In genomic region chr2:240478346-240479110, GRCh38 we compare ENCODE assay signal across 2 cellular contexts.
TF ChIP-seq lines count a peak whose summit lies in the region.

No MANE protein-coding gene starts in this region.

TF ChIP-seq in SK-N-SH, 30 proteins besides CTCF, POLR2A, EP300 and RAD21:
- no peak for TF ChIP-seq RFX5 (IDR thresholded peaks at IDR 0.05; ENCODE audit: low read length)
- TF ChIP-seq REST (IDR thresholded peaks at IDR 0.05; ENCODE audit: low read depth, low read length): no peak
- TF ChIP-seq JUND (IDR thresholded peaks at IDR 0.05): no peak
- no peak for TF ChIP-seq NRF1 (IDR thresholded peaks at IDR 0.05; ENCODE audit: low read depth, low read length)
- TF ChIP-seq, protein P1, sequence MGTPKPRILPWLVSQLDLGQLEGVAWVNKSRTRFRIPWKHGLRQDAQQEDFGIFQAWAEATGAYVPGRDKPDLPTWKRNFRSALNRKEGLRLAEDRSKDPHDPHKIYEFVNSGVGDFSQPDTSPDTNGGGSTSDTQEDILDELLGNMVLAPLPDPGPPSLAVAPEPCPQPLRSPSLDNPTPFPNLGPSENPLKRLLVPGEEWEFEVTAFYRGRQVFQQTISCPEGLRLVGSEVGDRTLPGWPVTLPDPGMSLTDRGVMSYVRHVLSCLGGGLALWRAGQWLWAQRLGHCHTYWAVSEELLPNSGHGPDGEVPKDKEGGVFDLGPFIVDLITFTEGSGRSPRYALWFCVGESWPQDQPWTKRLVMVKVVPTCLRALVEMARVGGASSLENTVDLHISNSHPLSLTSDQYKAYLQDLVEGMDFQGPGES (IDR thresholded peaks at IDR 0.05; ENCODE audit: low read depth, low read length): no peak
- no peak for TF ChIP-seq CHD2 (IDR thresholded peaks at IDR 0.05; ENCODE audit: low read length, partially characterized antibody)
- TF ChIP-seq POLR2AphosphoS5 (IDR thresholded peaks at IDR 0.05; ENCODE audit: low read depth, low read length): no peak
- TF ChIP-seq ELF1 (IDR thresholded peaks at IDR 0.05): no peak
- TF ChIP-seq TAF1 (IDR thresholded peaks at IDR 0.05; ENCODE audit: borderline replicate concordance, low read depth, low read length): no peak
- no peak for TF ChIP-seq YY1 (IDR thresholded peaks at IDR 0.05; ENCODE audit: low read depth)
- TF ChIP-seq RCOR1 (IDR thresholded peaks at IDR 0.05; ENCODE audit: low read length): no peak
- no peak for TF ChIP-seq GABPA (IDR thresholded peaks at IDR 0.05; ENCODE audit: low read depth)
- no peak for TF ChIP-seq RXRA (IDR thresholded peaks at IDR 0.05; ENCODE audit: borderline replicate concordance, low read depth)
- no peak for TF ChIP-seq TEAD4 (IDR thresholded peaks at IDR 0.05; ENCODE audit: borderline replicate concordance, insufficient read depth)
- TF ChIP-seq FOXM1 (IDR thresholded peaks at IDR 0.05; ENCODE audit: low read depth): no peak
- no peak for TF ChIP-seq MEF2A (IDR thresholded peaks at IDR 0.05; ENCODE audit: borderline replicate concordance, low read depth)

TF ChIP-seq in SK-N-SH treated with all-trans-retinoic acid at 6 μM for 48 hours, 23 proteins besides CTCF, POLR2A, EP300 and RAD21:
- no peak for TF ChIP-seq GLIS3 (CRISPR knock-in tag; IDR thresholded peaks at IDR 0.05)
- TF ChIP-seq ARNTL (CRISPR knock-in tag; IDR thresholded peaks at IDR 0.05; ENCODE audit: borderline replicate concordance, low read depth): no peak
- TF ChIP-seq SNAI2 (CRISPR knock-in tag; IDR thresholded peaks at IDR 0.05): no peak
- TF ChIP-seq BACH2 (CRISPR knock-in tag; IDR thresholded peaks at IDR 0.05; ENCODE audit: borderline replicate concordance): no peak
- TF ChIP-seq ZC3H10 (CRISPR knock-in tag; IDR thresholded peaks at IDR 0.05): no peak
- TF ChIP-seq ESRRG (CRISPR knock-in tag; IDR thresholded peaks at IDR 0.05): no peak
- TF ChIP-seq ZNF8 (CRISPR knock-in tag; IDR thresholded peaks at IDR 0.05): no peak
- TF ChIP-seq ZNF70 (CRISPR knock-in tag; IDR thresholded peaks at IDR 0.05): no peak
- TF ChIP-seq PPARA (CRISPR knock-in tag; IDR thresholded peaks at IDR 0.05; ENCODE audit: borderline replicate concordance): no peak
- TF ChIP-seq, protein P2, sequence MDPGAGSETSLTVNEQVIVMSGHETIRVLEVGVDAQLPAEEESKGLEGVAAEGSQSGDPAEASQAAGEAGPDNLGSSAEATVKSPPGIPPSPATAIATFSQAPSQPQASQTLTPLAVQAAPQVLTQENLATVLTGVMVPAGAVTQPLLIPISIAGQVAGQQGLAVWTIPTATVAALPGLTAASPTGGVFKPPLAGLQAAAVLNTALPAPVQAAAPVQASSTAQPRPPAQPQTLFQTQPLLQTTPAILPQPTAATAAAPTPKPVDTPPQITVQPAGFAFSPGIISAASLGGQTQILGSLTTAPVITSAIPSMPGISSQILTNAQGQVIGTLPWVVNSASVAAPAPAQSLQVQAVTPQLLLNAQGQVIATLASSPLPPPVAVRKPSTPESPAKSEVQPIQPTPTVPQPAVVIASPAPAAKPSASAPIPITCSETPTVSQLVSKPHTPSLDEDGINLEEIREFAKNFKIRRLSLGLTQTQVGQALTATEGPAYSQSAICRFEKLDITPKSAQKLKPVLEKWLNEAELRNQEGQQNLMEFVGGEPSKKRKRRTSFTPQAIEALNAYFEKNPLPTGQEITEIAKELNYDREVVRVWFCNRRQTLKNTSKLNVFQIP (CRISPR knock-in tag; IDR thresholded peaks at IDR 0.05; ENCODE audit: borderline replicate concordance, low read depth): no peak
- TF ChIP-seq ISL1 (CRISPR knock-in tag; IDR thresholded peaks at IDR 0.05): no peak
- TF ChIP-seq CSRNP3 (CRISPR knock-in tag; IDR thresholded peaks at IDR 0.05): no peak
- TF ChIP-seq, protein P3, sequence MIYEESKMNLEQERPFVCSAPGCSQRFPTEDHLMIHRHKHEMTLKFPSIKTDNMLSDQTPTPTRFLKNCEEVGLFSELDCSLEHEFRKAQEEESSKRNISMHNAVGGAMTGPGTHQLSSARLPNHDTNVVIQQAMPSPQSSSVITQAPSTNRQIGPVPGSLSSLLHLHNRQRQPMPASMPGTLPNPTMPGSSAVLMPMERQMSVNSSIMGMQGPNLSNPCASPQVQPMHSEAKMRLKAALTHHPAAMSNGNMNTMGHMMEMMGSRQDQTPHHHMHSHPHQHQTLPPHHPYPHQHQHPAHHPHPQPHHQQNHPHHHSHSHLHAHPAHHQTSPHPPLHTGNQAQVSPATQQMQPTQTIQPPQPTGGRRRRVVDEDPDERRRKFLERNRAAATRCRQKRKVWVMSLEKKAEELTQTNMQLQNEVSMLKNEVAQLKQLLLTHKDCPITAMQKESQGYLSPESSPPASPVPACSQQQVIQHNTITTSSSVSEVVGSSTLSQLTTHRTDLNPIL (CRISPR knock-in tag; IDR thresholded peaks at IDR 0.05; ENCODE audit: low read depth): no peak
- TF ChIP-seq RARB (CRISPR knock-in tag; IDR thresholded peaks at IDR 0.05): no peak
- TF ChIP-seq TSHZ2 (CRISPR knock-in tag; IDR thresholded peaks at IDR 0.05): no peak
- no peak for TF ChIP-seq ZNF565 (CRISPR knock-in tag; conservative IDR thresholded peaks at IDR 0.05; ENCODE audit: low read depth)
TF ChIP-seq in SK-N-SH treated with all-trans-retinoic acid at 6 μM for 48 hours: peak in this region for 0.
